ENCODE assay signal across 1 cellular context in genomic region chr2:85539361-85540130, GRCh38.
TF ChIP-seq lines count a peak whose summit lies in the region.

No MANE protein-coding gene starts in this region.

TF ChIP-seq in HepG2, 621 proteins besides CTCF, POLR2A, EP300 and RAD21 (continues in another document):
- TF ChIP-seq ZEB1 (IDR thresholded peaks at IDR 0.05; ENCODE audit: insufficient replicate concordance, low read depth) (no peak), ZZZ3 (CRISPR knock-in tag; IDR thresholded peaks at IDR 0.05; ENCODE audit: borderline replicate concordance) (peak; percentile 84; the same call in 1 of the 2 replicates), ZBTB37 (CRISPR knock-in tag; IDR thresholded peaks at IDR 0.05) (no peak), GMEB1 (CRISPR knock-in tag; IDR thresholded peaks at IDR 0.05; ENCODE audit: borderline replicate concordance) (no peak), ZNF720 (CRISPR knock-in tag; IDR thresholded peaks at IDR 0.05) (no peak; the same call in 1 of the 2 replicates), HNRNPL (IDR thresholded peaks at IDR 0.05; ENCODE audit: low read depth, low read length) (peak; percentile 59), CREB3 (CRISPR knock-in tag; IDR thresholded peaks at IDR 0.05) (peak; percentile 67; the same call in 1 of the 2 replicates), ZNF792 (CRISPR knock-in tag; IDR thresholded peaks at IDR 0.05) (no peak; the same call in none of the 2 replicates), ATF3 (CRISPR knock-in tag; IDR thresholded peaks at IDR 0.05) (no peak; the same call in 1 of the 2 replicates), KAT8 (CRISPR knock-in tag; IDR thresholded peaks at IDR 0.05) (no peak), PAWR (CRISPR knock-in tag; IDR thresholded peaks at IDR 0.05; ENCODE audit: borderline replicate concordance) (no peak), SIN3B (IDR thresholded peaks at IDR 0.05; ENCODE audit: low read length) (no peak), ZSCAN25 (CRISPR knock-in tag; IDR thresholded peaks at IDR 0.05) (no peak), EHMT2 (IDR thresholded peaks at IDR 0.05; ENCODE audit: borderline replicate concordance, low read depth, low read length) (no peak), ZNF616 (CRISPR knock-in tag; IDR thresholded peaks at IDR 0.05; ENCODE audit: low read depth) (peak; percentile 91; the same call in 1 of the 2 replicates), GATAD1 (CRISPR knock-in tag; IDR thresholded peaks at IDR 0.05) (0 out of 2 replicates have a peak, but pooled peaks have one; percentile 48), FOXA1 (IDR thresholded peaks at IDR 0.05) (no peak), FOXA1 (CRISPR knock-in tag; IDR thresholded peaks at IDR 0.05) (no peak), JUNB (CRISPR knock-in tag; IDR thresholded peaks at IDR 0.05; ENCODE audit: borderline replicate concordance) (no peak; the same call in none of the 2 replicates), MYPOP (CRISPR knock-in tag; IDR thresholded peaks at IDR 0.05) (no peak; the same call in 1 of the 2 replicates), ZNF251 (CRISPR knock-in tag; IDR thresholded peaks at IDR 0.05) (peak; percentile 97), HDAC2 (CRISPR knock-in tag; IDR thresholded peaks at IDR 0.05) (no peak), PHF8 (CRISPR knock-in tag; IDR thresholded peaks at IDR 0.05) (no peak; the same call in 1 of the 2 replicates), PRDM4 (CRISPR knock-in tag; IDR thresholded peaks at IDR 0.05; ENCODE audit: borderline replicate concordance) (no peak), THRA (CRISPR knock-in tag; IDR thresholded peaks at IDR 0.05; ENCODE audit: borderline replicate concordance) (peak; percentile 38; the same call in 1 of the 2 replicates), PRDM15 (CRISPR knock-in tag; IDR thresholded peaks at IDR 0.05) (peak; percentile 49; the same call in 1 of the 2 replicates), CBX5 (CRISPR knock-in tag; IDR thresholded peaks at IDR 0.05; ENCODE audit: borderline replicate concordance) (peak; percentile 50; the same call in 1 of the 2 replicates), FOXJ3 (CRISPR knock-in tag; IDR thresholded peaks at IDR 0.05; ENCODE audit: borderline replicate concordance) (0 out of 2 replicates have a peak, but pooled peaks have one; percentile 11), FIP1L1 (IDR thresholded peaks at IDR 0.05; ENCODE audit: borderline replicate concordance, insufficient read depth, low read depth, low read length) (no peak; the same call in 1 of the 2 replicates), ZNF20 (CRISPR knock-in tag; IDR thresholded peaks at IDR 0.05) (no peak), SMAD3 (CRISPR knock-in tag; IDR thresholded peaks at IDR 0.05) (no peak), ARID2 (CRISPR knock-in tag; IDR thresholded peaks at IDR 0.05; ENCODE audit: borderline replicate concordance) (no peak), SMC3 (IDR thresholded peaks at IDR 0.05; ENCODE audit: low read length) (no peak), ZNF777 (CRISPR knock-in tag; IDR thresholded peaks at IDR 0.05) (peak; percentile 32; the same call in 1 of the 2 replicates), ZNF619 (CRISPR knock-in tag; IDR thresholded peaks at IDR 0.05) (no peak; the same call in 1 of the 2 replicates), ZHX1 (CRISPR knock-in tag; IDR thresholded peaks at IDR 0.05; ENCODE audit: low read depth) (0 out of 2 replicates have a peak, but pooled peaks have one; percentile 36), ZBED4 (CRISPR knock-in tag; IDR thresholded peaks at IDR 0.05; ENCODE audit: borderline replicate concordance) (no peak; the same call in 1 of the 2 replicates)
